9 cellular contexts compared by ENCODE assay signal in genomic region chr12:9115731-9116689, GRCh38. TPM values are rescaled to one million over a fixed set of nuclear protein-coding genes. Genes with fewer than 3 reads are reported as not detected.
DNase-seq lines count a peak whose midpoint lies in the region; ATAC-seq, FAIRE-seq and TF ChIP-seq lines count a peak whose summit lies in the region.
"Had no signal": no experiment of that assay in that cellular context is flagged by ENCODE, and none has a peak within 500 bp of the region (broad histone marks: within the 10 kb centered on the region; RNA-seq: fewer than 3 reads in every experiment).

TSS of gene A2M (minus strand) at chr12:9115919. CDS start at chr12:9115849, 70 bp downstream.

- TF ChIP-seq CTCF in glutamatergic neuron (IDR thresholded peaks at IDR 0.05; ENCODE audit: partially characterized antibody, unreplicated experiment) (no peak), vagina (IDR thresholded peaks at IDR 0.05) (no peak)

- H3K4me1 Mint-ChIP-seq in activated T-cell treated with anti-CD3 and anti-CD28 coated beads, Interleukin-2, amount 50 U/mL, for 72 hours (ENCODE audit: low read depth), result peaks cover 14% of the 10 kb centered on the region
- peaks cover 25% of the 10 kb centered on the region for H3K4me1 Mint-ChIP-seq in activated T-cell treated with anti-CD3 and anti-CD28 coated beads, Interleukin-2, amount 50 U/mL, for 4 hours (ENCODE audit: low read depth)
- peaks cover 50% of the 10 kb centered on the region for H3K4me1 Mint-ChIP-seq in glutamatergic neuron (ENCODE audit: low read depth, unreplicated experiment)

- intact Hi-C loops in vagina (cut with DNase I), result no loop called here

- peak within 1 kb of the TSS; percentile 24 for H3K27ac Mint-ChIP-seq in activated T-cell treated with anti-CD3 and anti-CD28 coated beads, Interleukin-2, amount 50 U/mL, for 72 hours
- H3K27ac Mint-ChIP-seq in glutamatergic neuron (ENCODE audit: unreplicated experiment), result peak within 1 kb of the TSS; percentile 98

- H2AFZ ChIP-seq in neuron (ENCODE audit: low read depth, low read length), result peak within 1 kb of the TSS; percentile 60

- H3K4me1 ChIP-seq in neuron (ENCODE audit: insufficient read depth, low read length) (peaks cover 50% of the 10 kb centered on the region), vagina (peaks cover 27% of the 10 kb centered on the region)

- no peak for ATAC-seq in activated T-cell treated with anti-CD3 and anti-CD28 coated beads, Interleukin-2, amount 50 U/mL, for 72 hours (replicated peaks in 1 of 2)
- ATAC-seq in activated T-cell treated with anti-CD3 and anti-CD28 coated beads, Interleukin-2, amount 50 U/mL, for 4 hours, result no peak
- no peak for ATAC-seq in GM18858 (IDR thresholded peaks at IDR 0.05; ENCODE audit: unreplicated experiment)

- no peak for FAIRE-seq in H54 (lab: Jason Lieb, UNC)

- no peaks in the 10 kb centered on the region for H3K9me3 Mint-ChIP-seq in activated T-cell treated with anti-CD3 and anti-CD28 coated beads, Interleukin-2, amount 50 U/mL, for 72 hours
- H3K9me3 Mint-ChIP-seq in activated T-cell treated with anti-CD3 and anti-CD28 coated beads, Interleukin-2, amount 50 U/mL, for 4 hours, result no peaks in the 10 kb centered on the region
- peaks cover 8% of the 10 kb centered on the region for H3K9me3 Mint-ChIP-seq in glutamatergic neuron (ENCODE audit: unreplicated experiment)

- H3K36me3 Mint-ChIP-seq in activated T-cell treated with anti-CD3 and anti-CD28 coated beads, Interleukin-2, amount 50 U/mL, for 72 hours (ENCODE audit: insufficient read depth in 2 of 2), result no peaks in the 10 kb centered on the region
- peaks cover 6% of the 10 kb centered on the region for H3K36me3 Mint-ChIP-seq in activated T-cell treated with anti-CD3 and anti-CD28 coated beads, Interleukin-2, amount 50 U/mL, for 4 hours (ENCODE audit: insufficient read depth)
- H3K36me3 Mint-ChIP-seq in glutamatergic neuron (ENCODE audit: unreplicated experiment), result no peaks in the 10 kb centered on the region

- DNase-seq in activated T-cell treated with anti-CD3 and anti-CD28 coated beads, Interleukin-2, amount 50 U/mL, for 72 hours, result no peak
- no peak for DNase-seq in activated T-cell treated with anti-CD3 and anti-CD28 coated beads, Interleukin-2, amount 50 U/mL, for 4 hours
- DNase-seq in glutamatergic neuron (no peak), vagina (ENCODE audit: extremely low spot score in 2 of 2) (no peak), H54 (ENCODE audit: insufficient read length, low spot score) (no peak), NCI-H187 treated with DMSO at 0.1 percent for 48 hours (lab: John Stamatoyannopoulos, UW) (no peak)
- DNase-seq: activated effector memory CD4-positive, alpha-beta T cell treated with anti-CD3 and anti-CD28 coated beads, Interleukin-2, amount 50 U/mL, for 16 hours had no signal

- H3K27me3 Mint-ChIP-seq in activated T-cell treated with anti-CD3 and anti-CD28 coated beads, Interleukin-2, amount 50 U/mL, for 72 hours (ENCODE audit: low read depth), result peaks cover 5% of the 10 kb centered on the region
- no peaks in the 10 kb centered on the region for H3K27me3 Mint-ChIP-seq in activated T-cell treated with anti-CD3 and anti-CD28 coated beads, Interleukin-2, amount 50 U/mL, for 4 hours (ENCODE audit: low read depth)
- peaks cover 8% of the 10 kb centered on the region for H3K27me3 Mint-ChIP-seq in glutamatergic neuron (ENCODE audit: unreplicated experiment)

- H3K9me3 ChIP-seq in neuron (ENCODE audit: low read length), result no peaks in the 10 kb centered on the region
- no peaks in the 10 kb centered on the region for H3K9me3 ChIP-seq in vagina

- H3K36me3 ChIP-seq in neuron (ENCODE audit: insufficient read depth, low read length), result peaks cover 21% of the 10 kb centered on the region
- no peaks in the 10 kb centered on the region for H3K36me3 ChIP-seq in vagina

- no peaks in the 10 kb centered on the region for H3K27me3 ChIP-seq in neuron (ENCODE audit: insufficient read depth, low read length)
- H3K27me3 ChIP-seq in vagina, result no peaks in the 10 kb centered on the region

- H3K4me3 ChIP-seq in neuron (ENCODE audit: low read length) (peak within 1 kb of the TSS; percentile 83), vagina (peak within 1 kb of the TSS; percentile 27 to 34)

- peak within 1 kb of the TSS; percentile 75 for H3K27ac ChIP-seq in vagina

- TF ChIP-seq POLR2A in vagina (IDR thresholded peaks at IDR 0.05) (peak in 1 of 2 donors; percentile 23), H54 (IDR thresholded peaks at IDR 0.05; ENCODE audit: low read depth, low read length) (no peak)

- H3K4me3 Mint-ChIP-seq in activated T-cell treated with anti-CD3 and anti-CD28 coated beads, Interleukin-2, amount 50 U/mL, for 72 hours, result peak within 1 kb of the TSS in 1 of 2 donors; percentile 53
- H3K4me3 Mint-ChIP-seq in activated T-cell treated with anti-CD3 and anti-CD28 coated beads, Interleukin-2, amount 50 U/mL, for 4 hours, result no peak within 1 kb of the TSS
- H3K4me3 Mint-ChIP-seq in glutamatergic neuron (ENCODE audit: unreplicated experiment), result peak within 1 kb of the TSS; percentile 79

RNA-seq across cellular contexts. Expression of gene A2M, which starts in this region (rescaled TPM):
- under 1 TPM in 1 of 2 donors, not detected in 1; 0.60 TPM for total RNA-seq in activated T-cell treated with anti-CD3 and anti-CD28 coated beads, Interleukin-2, amount 50 U/mL, for 72 hours
- total RNA-seq in activated T-cell treated with anti-CD3 and anti-CD28 coated beads, Interleukin-2, amount 50 U/mL, for 4 hours, result 1 to 10 TPM; 2.1 to 3.2 (median 2.3) TPM
- total RNA-seq in glutamatergic neuron (ENCODE audit: unreplicated experiment) (346 TPM), vagina (274 TPM)

Comparison
In these comparisons a context has a peak if more than half of its experiments do, and no peak if none do; other contexts are left out.
1. RNA of gene A2M (total RNA-seq): 346 TPM in glutamatergic neuron (single experiment) and 274 TPM in vagina (single experiment); 2.1 to 3.2 TPM in activated T-cell treated with anti-CD3 and anti-CD28 coated beads, Interleukin-2, amount 50 U/mL, for 4 hours and 0.60 TPM in activated T-cell treated with anti-CD3 and anti-CD28 coated beads, Interleukin-2, amount 50 U/mL, for 72 hours; every median in the first group is over 10 times any median in the second.